Comparison of ENCODE assay signal across 20 cellular contexts in genomic region chr15:38190501-38190900, GRCh38.
"Had no signal": no experiment of that assay in that cellular context is flagged by ENCODE, and none has a peak within 500 bp of the region (broad histone marks: within the 10 kb centered on the region; RNA-seq: fewer than 3 reads in every experiment).

No MANE protein-coding gene starts in this region.

- H3K4me3 Mint-ChIP-seq: activated T-cell treated with anti-CD3 and anti-CD28 coated beads, Interleukin-2, amount 50 U/mL, for 72 hours; memory B cell; natural killer cell; WTC11 had no signal

- H3K27ac Mint-ChIP-seq: activated naive CD4-positive, alpha-beta T cell treated with anti-CD3 and anti-CD28 coated beads, Interleukin-2, amount 50 U/mL, for 72 hours; activated T-cell treated with anti-CD3 and anti-CD28 coated beads, Interleukin-2, amount 50 U/mL, for 72 hours; memory B cell; natural killer cell; WTC11 had no signal

- H3K9me3 ChIP-seq: gastrocnemius medialis, heart right ventricle, left lung, right atrium auricular region, tibial artery, uterus had no signal

- H3K36me3 ChIP-seq: gastrocnemius medialis, heart right ventricle, left lung, right atrium auricular region, tibial artery, uterus had no signal

- H3K4me1 ChIP-seq: gastrocnemius medialis, left lung, right atrium auricular region, tibial artery, uterus had no signal

- H3K4me1 Mint-ChIP-seq: natural killer cell had no signal

- H3K36me3 Mint-ChIP-seq: activated naive CD4-positive, alpha-beta T cell treated with anti-CD3 and anti-CD28 coated beads, Interleukin-2, amount 50 U/mL, for 72 hours; memory B cell; natural killer cell; WTC11 had no signal

- H3K27me3 ChIP-seq: gastrocnemius medialis, left lung, right atrium auricular region, tibial artery, uterus had no signal

- H3K27ac ChIP-seq: gastrocnemius medialis, heart right ventricle, left lung, right atrium auricular region, skin epidermis, tibial artery, uterus had no signal

- FAIRE-seq: keratinocyte, TTC549 had no signal

- H3K4me3 ChIP-seq: gastrocnemius medialis, heart right ventricle, left lung, right atrium auricular region, skin epidermis, tibial artery, uterus had no signal

- ATAC-seq: activated naive CD4-positive, alpha-beta T cell treated with anti-CD3 and anti-CD28 coated beads, Interleukin-2, amount 50 U/mL, for 72 hours; activated T-cell treated with anti-CD3 and anti-CD28 coated beads, Interleukin-2, amount 50 U/mL, for 72 hours; gastrocnemius medialis; heart right ventricle; left lung; natural killer cell; WTC11 had no signal

- H3K9me3 Mint-ChIP-seq: activated naive CD4-positive, alpha-beta T cell treated with anti-CD3 and anti-CD28 coated beads, Interleukin-2, amount 50 U/mL, for 72 hours; activated T-cell treated with anti-CD3 and anti-CD28 coated beads, Interleukin-2, amount 50 U/mL, for 72 hours; memory B cell; natural killer cell; WTC11 had no signal

- DNase-seq: activated CD4-positive, alpha-beta T cell treated with anti-CD3 and anti-CD28 coated beads for 48 hours; activated CD8-positive, alpha-beta memory T cell treated with anti-CD3 and anti-CD28 coated beads, Interleukin-2, amount 50 U/mL, for 48 hours; activated gamma-delta T cell; activated T-cell treated with anti-CD3 and anti-CD28 coated beads, Interleukin-2, amount 50 U/mL, for 72 hours; erythroblast; gastrocnemius medialis; heart right ventricle; left lung; natural killer cell; stimulated activated CD4-positive, alpha-beta T cell treated with anti-CD3 and anti-CD28 coated beads, Interleukin-4, amount 100 ng/mL, for 24 hours; stimulated activated naive CD4-positive, alpha-beta T cell; tibial artery; uterus had no signal
